In genomic region chr15:41893422-41894250, GRCh38 we compare ENCODE assay signal across 9 cellular contexts. TPM values are rescaled to one million over a fixed set of nuclear protein-coding genes. Genes with fewer than 3 reads are reported as not detected.
A peak's percentile ranks its signal among the peaks of the same experiment; 100 is the strongest.
DNase-seq lines count a peak whose midpoint lies in the region; ATAC-seq and TF ChIP-seq lines count a peak whose summit lies in the region.
"Had no signal": no experiment of that assay in that cellular context is flagged by ENCODE, and none has a peak within 500 bp of the region (broad histone marks: within the 10 kb centered on the region; RNA-seq: fewer than 3 reads in every experiment).

SPTBN5 (minus strand) TSS chr15:41894053; CDS start chr15:41893497, 556 bp downstream.

- 86 to 88% methylated on average over 15 of the region's 15 CpGs for WGBS in GM23248 (ENCODE audit: low coverage in 1 of 2, low lambda C conversion rate in 2 of 2, missing lambda C conversion rate in 2 of 2), 2 experiments

- in situ Hi-C loops in GM23248 (cut with MboI) (no loop called here), brain microvascular endothelial cell (cut with HindIII; ENCODE audit: low pct_ligation_motif_present, low sequenced_read_pairs) (no loop called here)

- H3K27me3 ChIP-seq in GM23248 (replicated peaks; ENCODE audit: insufficient read depth) (no peaks in the 10 kb centered on the region), brain microvascular endothelial cell (replicated peaks) (no peaks in the 10 kb centered on the region)
- no peaks in the 10 kb centered on the region for H3K27me3 ChIP-seq in naive thymus-derived CD4-positive, alpha-beta T cell (ENCODE audit: control insufficient read depth in 2 of 2, insufficient read depth in 2 of 2, low read length in 2 of 2)

- peak within 1 kb of the TSS; percentile 70 for H2AFZ ChIP-seq in GM23248

- no peaks in the 10 kb centered on the region for H3K79me2 ChIP-seq in GM23248 (ENCODE audit: insufficient read depth)

- H3K4me1 ChIP-seq in GM23248 (ENCODE audit: insufficient read depth), result peaks cover 13% of the 10 kb centered on the region
- H3K4me1 ChIP-seq in naive thymus-derived CD4-positive, alpha-beta T cell (ENCODE audit: control insufficient read depth in 2 of 2, insufficient read depth in 2 of 2, low read length in 2 of 2), result peaks cover 35 to 39% of the 10 kb centered on the region in 2 donors

- H3K4me2 ChIP-seq in GM23248 (ENCODE audit: unreplicated experiment), result peak within 1 kb of the TSS; percentile 72

- no peaks in the 10 kb centered on the region for H3K36me3 ChIP-seq in GM23248 (ENCODE audit: low read depth)
- H3K36me3 ChIP-seq in brain microvascular endothelial cell (replicated peaks), result no peaks in the 10 kb centered on the region
- H3K36me3 ChIP-seq in naive thymus-derived CD4-positive, alpha-beta T cell (ENCODE audit: control insufficient read depth in 2 of 3, insufficient read depth in 3 of 3, low read length in 3 of 3), result no peaks in the 10 kb centered on the region

- intact Hi-C loops in naive thymus-derived CD4-positive, alpha-beta T cell (cut with micrococcal nuclease), result loop anchor here (1.0 to 2.0 kb wide), 6 partner anchors 11 to 119 kb away; partner anchors contain the start of genes EHD4 (in 1 of the 2), JMJD7 (in 1 of the 2) and MAPKBP1 (in 1 of the 2)

- peak within 1 kb of the TSS; percentile 57 for H3K9ac ChIP-seq in GM23248

- no peak for TF ChIP-seq CTCF in brain microvascular endothelial cell (IDR thresholded peaks at IDR 0.05; ENCODE audit: low read depth, low read length, missing control alignments)

- peak within 1 kb of the TSS; percentile 54 for H3K27ac ChIP-seq in GM23248
- no peak within 1 kb of the TSS for H3K27ac ChIP-seq in brain microvascular endothelial cell
- H3K27ac ChIP-seq in naive thymus-derived CD4-positive, alpha-beta T cell (ENCODE audit: low read depth, low read length), result peak within 1 kb of the TSS; percentile 80

- CTCF ChIA-PET in naive thymus-derived CD4-positive, alpha-beta T cell (lab: Charles Lee), result interaction anchor here (0.9 to 4.8 kb wide), 7 partner anchors 9 to 120 kb away, joined by 3 to 25 read pairs (median 7); partner anchors contain the start of gene MAPKBP1

- H3K9me3 Mint-ChIP-seq in naive thymus-derived CD4-positive, alpha-beta T cell, result no peaks in the 10 kb centered on the region

- H3K4me3 Mint-ChIP-seq in naive thymus-derived CD4-positive, alpha-beta T cell, result peak within 1 kb of the TSS; percentile 37 to 78 (median 70)

- no peaks in the 10 kb centered on the region for H3K9me2 ChIP-seq in GM23248 (ENCODE audit: insufficient read depth)

- POLR2A ChIA-PET in naive thymus-derived CD4-positive, alpha-beta T cell (lab: Charles Lee), result interaction anchor here (0.6 to 2.8 kb wide), 9 partner anchors 11 to 120 kb away, joined by 3 to 13 read pairs (median 4); partner anchors contain the start of genes EHD4 and MAPKBP1

- peak; percentile 27 for DNase-seq in A172 (ENCODE audit: low spot score)
- DNase-seq in GM23248, result no peak
- DNase-seq in brain microvascular endothelial cell, result no peak
- no peak for DNase-seq in naive thymus-derived CD4-positive, alpha-beta T cell
- no peak for DNase-seq in hippocampal formation (lab: John Stamatoyannopoulos, UW)
- no peak for DNase-seq in AML-193 (lab: John Stamatoyannopoulos, UW)
- no peak for DNase-seq in effector CD4-positive, alpha-beta T cell
- DNase-seq: DMS79 had no signal

- H3K27ac Mint-ChIP-seq in naive thymus-derived CD4-positive, alpha-beta T cell, result peak within 1 kb of the TSS; percentile 92 to 99 (median 97)

- peaks cover 19 to 53% (median 41%) of the 10 kb centered on the region in 7 donors for H3K4me1 Mint-ChIP-seq in naive thymus-derived CD4-positive, alpha-beta T cell

- no peak for ATAC-seq in naive thymus-derived CD4-positive, alpha-beta T cell
- ATAC-seq in HG02610 (IDR thresholded peaks at IDR 0.05; ENCODE audit: unreplicated experiment), result no peak

- H3K27me3 Mint-ChIP-seq in naive thymus-derived CD4-positive, alpha-beta T cell, result no peaks in the 10 kb centered on the region

- H3K36me3 Mint-ChIP-seq in naive thymus-derived CD4-positive, alpha-beta T cell, result peaks cover 0 to 4% (median 0%) of the 10 kb centered on the region in 5 donors

- H3K9me3 ChIP-seq in GM23248 (ENCODE audit: low read depth), result no peaks in the 10 kb centered on the region
- H3K9me3 ChIP-seq in naive thymus-derived CD4-positive, alpha-beta T cell (ENCODE audit: control insufficient read depth in 2 of 3, low read length in 3 of 3), result no peaks in the 10 kb centered on the region

- H4K20me1 ChIP-seq in GM23248 (ENCODE audit: insufficient read depth), result no peaks in the 10 kb centered on the region

- H3K4me3 ChIP-seq in GM23248, result peak within 1 kb of the TSS; percentile 45
- H3K4me3 ChIP-seq in brain microvascular endothelial cell (ENCODE audit: low read depth, low read length), result peak within 1 kb of the TSS; percentile 24
- peak within 1 kb of the TSS; percentile 27 for H3K4me3 ChIP-seq in naive thymus-derived CD4-positive, alpha-beta T cell (ENCODE audit: low read length)

- H3F3A ChIP-seq in GM23248 (ENCODE audit: insufficient read depth), result peaks cover 3% of the 10 kb centered on the region

RNA-seq across cellular contexts. Expression of gene SPTBN5, which starts in this region (rescaled TPM):
- total RNA-seq in A172 (2014; rRNA removed; shearing (Covaris generic)), result 0.16 and 0.22 TPM in 2 replicates
- 0.11 and 0.25 TPM in 2 replicates for total RNA-seq in GM23248 (2014; rRNA removed; shearing (Covaris generic))
- 0.03 TPM in 1 of 2 replicates, not detected in the other for polyA plus RNA-seq in GM23248 (2016; fragmentation: Nextera tagmentation; extraction: Ambion mirVana)
- total RNA-seq in naive thymus-derived CD4-positive, alpha-beta T cell, result 1 to 10 TPM; 1.4 to 2.7 (median 1.9) TPM
- polyA plus RNA-seq in naive thymus-derived CD4-positive, alpha-beta T cell, result under 1 TPM in 1 of 2 donors, not detected in 1; 0.12 TPM

Comparison
In these comparisons a context has a peak if more than half of its experiments do, and no peak if none do; other contexts are left out.
1. Peak in DNase-seq in A172; RNA of the gene not detected or under 1 TPM.